ENCODE assay signal across 25 cellular contexts in the genomic region with DNA sequence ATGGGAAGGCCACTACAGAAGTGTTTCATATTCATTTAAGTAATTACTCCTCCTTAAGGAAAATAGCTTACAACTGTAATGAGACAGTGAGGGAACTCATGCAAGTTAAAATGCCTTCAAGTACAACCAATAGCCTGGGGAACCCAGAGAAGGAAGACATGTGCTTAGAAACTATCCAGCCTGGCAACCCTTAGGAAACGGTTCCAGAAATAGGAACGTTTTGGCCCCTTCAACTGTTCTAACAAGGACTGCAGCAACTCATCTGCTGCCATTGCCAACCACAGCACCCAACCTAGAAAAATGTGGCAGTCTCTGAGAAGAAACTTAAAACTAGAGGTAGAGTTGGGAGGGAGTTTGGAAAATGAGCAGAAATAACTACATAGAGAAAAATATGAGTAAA.
"Had no signal": no experiment of that assay in that cellular context is flagged by ENCODE, and none has a peak within 500 bp of the region (broad histone marks: within the 10 kb centered on the region; RNA-seq: fewer than 3 reads in every experiment).

No MANE protein-coding gene starts in this region.

- H3K36me3 ChIP-seq: right lobe of liver, suprapubic skin, tibial nerve, WERI-Rb-1 had no signal

- DNase-seq: activated CD4-positive, alpha-beta T cell treated with anti-CD3 and anti-CD28 coated beads, Interleukin-2, amount 10 ng/mL, durations not matched to agents 7 days and 5 days; activated CD4-positive, CD25-positive, alpha-beta regulatory T cell treated with anti-CD3 and anti-CD28 coated beads, Interleukin-2, amount 50 U/mL, for 72 hours; activated CD8-positive, alpha-beta memory T cell treated with anti-CD3 and anti-CD28 coated beads, Interleukin-2, amount 10 ng/mL, durations not matched to agents 7 days and 5 days; activated CD8-positive, alpha-beta T cell treated with anti-CD3 and anti-CD28 coated beads for 36 hours; activated effector memory CD4-positive, alpha-beta T cell treated with anti-CD3 and anti-CD28 coated beads, Interleukin-2, amount 50 U/mL, for 16 hours; activated naive CD4-positive, alpha-beta T cell treated with anti-CD3 and anti-CD28 coated beads, Interleukin-2, amount 10 ng/mL, durations not matched to agents 7 days and 5 days; activated T-cell treated with anti-CD3 and anti-CD28 coated beads for 4 hours; cerebellar nuclear complex; endodermal cell; immature natural killer cell; mesendoderm; mucosa of descending colon; naive thymus-derived CD4-positive, alpha-beta T cell; psoas muscle; right lobe of liver; small intestine; stimulated activated CD4-positive, alpha-beta T cell treated with anti-CD3 and anti-CD28 coated beads, Interleukin-2, amount 100 ng/mL, for 24 hours; stimulated activated naive CD8-positive, alpha-beta T cell treated with anti-CD3 and anti-CD28 coated beads, Interleukin-15, amount 100 ng/mL, for 72 hours; WERI-Rb-1 had no signal

- H3K36me3 Mint-ChIP-seq: activated CD8-positive, alpha-beta memory T cell treated with anti-CD3 and anti-CD28 coated beads, Interleukin-2, amount 10 ng/mL, durations not matched to agents 7 days and 5 days; activated naive CD4-positive, alpha-beta T cell treated with anti-CD3 and anti-CD28 coated beads, Interleukin-2, amount 10 ng/mL, durations not matched to agents 7 days and 5 days; immature natural killer cell; naive thymus-derived CD4-positive, alpha-beta T cell; stimulated activated effector memory CD8-positive, alpha-beta T cell treated with anti-CD3 and anti-CD28 coated beads, Interleukin-12 subunit alpha, Interleukin-12 subunit beta, amount 100 ng/mL, for 72 hours had no signal

- H3K9me3 ChIP-seq: mucosa of descending colon, psoas muscle, right lobe of liver, suprapubic skin, tibial nerve had no signal

- H3K4me3 ChIP-seq: coronary artery, mucosa of descending colon, psoas muscle, right lobe of liver, suprapubic skin, tibial nerve had no signal

- ATAC-seq: activated CD8-positive, alpha-beta memory T cell treated with anti-CD3 and anti-CD28 coated beads, Interleukin-2, amount 10 ng/mL, durations not matched to agents 7 days and 5 days; activated CD8-positive, alpha-beta T cell treated with anti-CD3 and anti-CD28 coated beads for 36 hours; mucosa of descending colon; naive thymus-derived CD4-positive, alpha-beta T cell; psoas muscle; right lobe of liver; stimulated activated effector memory CD8-positive, alpha-beta T cell treated with anti-CD3 and anti-CD28 coated beads, Interleukin-12 subunit alpha, Interleukin-12 subunit beta, amount 100 ng/mL, for 72 hours; stimulated activated naive CD8-positive, alpha-beta T cell treated with anti-CD3 and anti-CD28 coated beads, Interleukin-15, amount 100 ng/mL, for 72 hours had no signal

- H3K4me1 Mint-ChIP-seq: activated CD4-positive, alpha-beta T cell treated with anti-CD3 and anti-CD28 coated beads, Interleukin-2, amount 10 ng/mL, durations not matched to agents 7 days and 5 days; activated CD8-positive, alpha-beta memory T cell treated with anti-CD3 and anti-CD28 coated beads, Interleukin-2, amount 10 ng/mL, durations not matched to agents 7 days and 5 days; activated naive CD4-positive, alpha-beta T cell treated with anti-CD3 and anti-CD28 coated beads, Interleukin-2, amount 10 ng/mL, durations not matched to agents 7 days and 5 days; immature natural killer cell; naive thymus-derived CD4-positive, alpha-beta T cell; stimulated activated effector memory CD8-positive, alpha-beta T cell treated with anti-CD3 and anti-CD28 coated beads, Interleukin-12 subunit alpha, Interleukin-12 subunit beta, amount 100 ng/mL, for 72 hours; stimulated activated naive CD8-positive, alpha-beta T cell treated with anti-CD3 and anti-CD28 coated beads, Interleukin-15, amount 100 ng/mL, for 72 hours had no signal

- H3K27me3 ChIP-seq: right lobe of liver, suprapubic skin, tibial nerve had no signal

- H3K27ac ChIP-seq: coronary artery, psoas muscle, right lobe of liver, suprapubic skin, tibial nerve, WERI-Rb-1 had no signal

- H3K9me3 Mint-ChIP-seq: activated CD4-positive, alpha-beta T cell treated with anti-CD3 and anti-CD28 coated beads, Interleukin-2, amount 10 ng/mL, durations not matched to agents 7 days and 5 days; activated CD8-positive, alpha-beta T cell treated with anti-CD3 and anti-CD28 coated beads for 36 hours; activated naive CD4-positive, alpha-beta T cell treated with anti-CD3 and anti-CD28 coated beads, Interleukin-2, amount 10 ng/mL, durations not matched to agents 7 days and 5 days; stimulated activated effector memory CD8-positive, alpha-beta T cell treated with anti-CD3 and anti-CD28 coated beads, Interleukin-12 subunit alpha, Interleukin-12 subunit beta, amount 100 ng/mL, for 72 hours; stimulated activated naive CD8-positive, alpha-beta T cell treated with anti-CD3 and anti-CD28 coated beads, Interleukin-15, amount 100 ng/mL, for 72 hours had no signal

- H3K4me3 Mint-ChIP-seq: activated CD4-positive, alpha-beta T cell treated with anti-CD3 and anti-CD28 coated beads, Interleukin-2, amount 10 ng/mL, durations not matched to agents 7 days and 5 days; activated CD8-positive, alpha-beta memory T cell treated with anti-CD3 and anti-CD28 coated beads, Interleukin-2, amount 10 ng/mL, durations not matched to agents 7 days and 5 days; activated CD8-positive, alpha-beta T cell treated with anti-CD3 and anti-CD28 coated beads for 36 hours; activated naive CD4-positive, alpha-beta T cell treated with anti-CD3 and anti-CD28 coated beads, Interleukin-2, amount 10 ng/mL, durations not matched to agents 7 days and 5 days; endodermal cell; immature natural killer cell; naive thymus-derived CD4-positive, alpha-beta T cell; stimulated activated effector memory CD8-positive, alpha-beta T cell treated with anti-CD3 and anti-CD28 coated beads, Interleukin-12 subunit alpha, Interleukin-12 subunit beta, amount 100 ng/mL, for 72 hours; stimulated activated naive CD8-positive, alpha-beta T cell treated with anti-CD3 and anti-CD28 coated beads, Interleukin-15, amount 100 ng/mL, for 72 hours had no signal

- H3K27me3 Mint-ChIP-seq: activated CD4-positive, alpha-beta T cell treated with anti-CD3 and anti-CD28 coated beads, Interleukin-2, amount 10 ng/mL, durations not matched to agents 7 days and 5 days; activated CD8-positive, alpha-beta memory T cell treated with anti-CD3 and anti-CD28 coated beads, Interleukin-2, amount 10 ng/mL, durations not matched to agents 7 days and 5 days; activated CD8-positive, alpha-beta T cell treated with anti-CD3 and anti-CD28 coated beads for 36 hours; activated naive CD4-positive, alpha-beta T cell treated with anti-CD3 and anti-CD28 coated beads, Interleukin-2, amount 10 ng/mL, durations not matched to agents 7 days and 5 days; stimulated activated naive CD8-positive, alpha-beta T cell treated with anti-CD3 and anti-CD28 coated beads, Interleukin-15, amount 100 ng/mL, for 72 hours had no signal

- FAIRE-seq: bronchial epithelial cell, small intestine, TTC549 had no signal

- H3K4me1 ChIP-seq: psoas muscle, right lobe of liver, suprapubic skin, tibial nerve had no signal

- H3K27ac Mint-ChIP-seq: activated CD4-positive, alpha-beta T cell treated with anti-CD3 and anti-CD28 coated beads, Interleukin-2, amount 10 ng/mL, durations not matched to agents 7 days and 5 days; activated CD8-positive, alpha-beta memory T cell treated with anti-CD3 and anti-CD28 coated beads, Interleukin-2, amount 10 ng/mL, durations not matched to agents 7 days and 5 days; activated CD8-positive, alpha-beta T cell treated with anti-CD3 and anti-CD28 coated beads for 36 hours; activated naive CD4-positive, alpha-beta T cell treated with anti-CD3 and anti-CD28 coated beads, Interleukin-2, amount 10 ng/mL, durations not matched to agents 7 days and 5 days; endodermal cell; immature natural killer cell; naive thymus-derived CD4-positive, alpha-beta T cell; stimulated activated effector memory CD8-positive, alpha-beta T cell treated with anti-CD3 and anti-CD28 coated beads, Interleukin-12 subunit alpha, Interleukin-12 subunit beta, amount 100 ng/mL, for 72 hours; stimulated activated naive CD8-positive, alpha-beta T cell treated with anti-CD3 and anti-CD28 coated beads, Interleukin-15, amount 100 ng/mL, for 72 hours had no signal
